Comparison of ENCODE assay signal across 14 cellular contexts in the genomic region with DNA sequence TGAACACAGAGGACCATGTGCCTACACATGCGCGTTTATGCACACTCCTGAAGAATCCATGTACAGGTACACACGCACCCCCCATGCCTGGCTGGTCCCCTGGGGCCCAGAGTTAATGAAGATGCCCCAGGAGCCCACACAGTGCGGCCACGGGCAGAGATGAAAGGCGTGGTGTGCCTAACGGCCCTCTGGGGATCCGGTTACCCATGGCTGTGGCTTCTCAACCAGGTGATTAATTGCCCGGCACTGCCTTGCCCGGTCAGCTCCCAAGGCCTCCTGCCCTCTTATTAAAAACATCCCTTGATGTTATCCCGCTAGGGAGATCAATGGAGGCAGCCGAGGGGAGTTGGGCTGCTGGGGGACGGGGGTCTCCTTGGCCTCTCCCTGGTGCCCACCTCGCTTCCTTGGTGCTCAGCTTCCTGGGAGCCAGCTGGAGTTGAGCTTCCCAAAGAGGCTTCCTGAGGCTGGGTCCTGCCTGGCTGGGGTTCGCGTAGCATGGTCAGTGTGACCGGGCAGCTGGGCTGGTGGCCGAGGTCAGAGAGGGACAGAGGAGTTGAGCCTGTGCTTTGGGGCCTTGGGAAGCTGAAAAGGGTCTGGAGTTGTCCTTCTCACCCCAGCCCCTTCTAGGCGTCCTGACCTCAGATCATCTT.
"Had no signal": no experiment of that assay in that cellular context is flagged by ENCODE, and none has a peak within 500 bp of the region (broad histone marks: within the 10 kb centered on the region; RNA-seq: fewer than 3 reads in every experiment).

No MANE protein-coding gene starts in this region.

- H3K4me1 ChIP-seq: left ventricle myocardium inferior, psoas muscle, tibial artery had no signal

- H3K27ac ChIP-seq: left ventricle myocardium inferior, psoas muscle, tibial artery had no signal

- H3K4me3 ChIP-seq: left ventricle myocardium inferior, psoas muscle, tibial artery had no signal

- ATAC-seq: activated CD8-positive, alpha-beta T cell treated with anti-CD3 and anti-CD28 coated beads for 36 hours; activated T-cell treated with anti-CD3 and anti-CD28 coated beads, Interleukin-2, amount 50 U/mL, for 4 hours; sciatic nerve; stimulated activated naive B cell treated with anti-CD40 and anti-IgM and Interleukin-4, amounts not matched to agents 10 μg/mL and 1 μg/mL and 100 μg/mL, for 72 hours; WTC11 had no signal

- DNase-seq: activated CD4-positive, alpha-beta T cell treated with anti-CD3 and anti-CD28 coated beads for 4 hours; activated CD8-positive, alpha-beta T cell treated with anti-CD3 and anti-CD28 coated beads for 36 hours; activated effector memory CD4-positive, alpha-beta T cell treated with Interleukin-2 at 50 U/mL for 16 hours; activated naive CD4-positive, alpha-beta T cell treated with anti-CD3 and anti-CD28 coated beads, Interleukin-2, amount 50 U/mL, for 16 hours; activated T-cell treated with anti-CD3 and anti-CD28 coated beads, Interleukin-2, amount 50 U/mL, for 4 hours; left ventricle myocardium inferior; mesendoderm; psoas muscle; stimulated activated CD4-positive, alpha-beta T cell treated with anti-CD3 and anti-CD28 coated beads, Interleukin-1b, Interleukin-23, amount 100 ng/mL, for 48 hours; stimulated activated naive B cell treated with anti-CD40 and anti-IgM and Interleukin-4, amounts not matched to agents 10 μg/mL and 1 μg/mL and 100 μg/mL, for 72 hours; T-helper 2 cell had no signal

- H3K36me3 ChIP-seq: left ventricle myocardium inferior, tibial artery had no signal

- H3K9me3 ChIP-seq: psoas muscle had no signal
